1 cellular context compared by ENCODE assay signal in genomic region chr10:124652701-124653100, GRCh38.
TF ChIP-seq lines count a peak whose summit lies in the region.

No MANE protein-coding gene starts in this region.

TF ChIP-seq in SK-N-SH, 30 proteins besides CTCF, POLR2A, EP300 and RAD21 (continued from another document):
- no peak for TF ChIP-seq MAX (IDR thresholded peaks at IDR 0.05; ENCODE audit: low read depth)
- TF ChIP-seq TCF12 (IDR thresholded peaks at IDR 0.05) = no peak
- no peak for TF ChIP-seq RXRA (IDR thresholded peaks at IDR 0.05; ENCODE audit: borderline replicate concordance, low read depth)
- no peak for TF ChIP-seq FOXM1 (IDR thresholded peaks at IDR 0.05; ENCODE audit: low read depth)
- TF ChIP-seq MXI1 (IDR thresholded peaks at IDR 0.05; ENCODE audit: low read depth, low read length) = no peak
- TF ChIP-seq POLR2AphosphoS5 (IDR thresholded peaks at IDR 0.05; ENCODE audit: low read depth, low read length) = no peak
- no peak for TF ChIP-seq IRF3 (IDR thresholded peaks at IDR 0.05; ENCODE audit: low read depth, low read length)
- no peak for TF ChIP-seq NFIC (IDR thresholded peaks at IDR 0.05; ENCODE audit: borderline replicate concordance)
- TF ChIP-seq GABPA (IDR thresholded peaks at IDR 0.05; ENCODE audit: low read depth) = no peak
- TF ChIP-seq USF1 (IDR thresholded peaks at IDR 0.05; ENCODE audit: borderline replicate concordance, low read depth) = no peak
- no peak for TF ChIP-seq CHD2 (IDR thresholded peaks at IDR 0.05; ENCODE audit: low read length, partially characterized antibody)
